Comparison of ENCODE assay signal across 8 cellular contexts in the genomic region with DNA sequence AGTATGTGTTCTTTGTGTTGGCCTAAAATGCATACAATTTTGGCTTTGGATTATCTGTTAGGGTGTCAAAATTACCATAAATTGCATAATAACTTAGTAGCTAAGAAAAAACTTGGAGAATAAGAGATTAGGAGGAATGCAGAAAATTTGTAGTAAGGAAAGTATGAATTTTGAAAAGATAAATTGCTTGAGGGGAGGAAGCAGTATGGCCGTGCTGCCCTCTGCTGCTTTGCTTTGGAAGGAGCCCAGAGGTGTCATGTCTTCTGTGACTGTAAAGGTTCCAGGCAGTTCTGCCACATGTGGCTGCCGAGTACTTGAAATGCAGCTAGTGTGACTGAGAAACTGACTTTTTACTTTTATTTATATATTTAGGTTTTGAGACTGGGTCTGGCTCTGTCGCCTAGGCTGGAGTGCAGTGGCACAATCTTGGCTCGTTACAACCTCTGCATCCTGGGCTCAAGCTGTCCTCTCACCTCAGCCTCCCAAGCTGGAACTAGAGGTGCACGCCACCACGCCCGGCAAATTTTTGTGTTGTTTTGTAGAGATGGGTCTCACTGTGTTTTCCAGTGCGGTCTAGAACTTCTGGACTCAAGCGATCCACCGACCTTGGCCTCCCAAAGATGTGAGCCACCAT. TPM values are rescaled to one million over a fixed set of nuclear protein-coding genes. Genes with fewer than 3 reads are reported as not detected.
A peak's percentile ranks its signal among the peaks of the same experiment; 100 is the strongest.
DNase-seq lines count a peak whose midpoint lies in the region; ATAC-seq and TF ChIP-seq lines count a peak whose summit lies in the region.

No MANE protein-coding gene starts in this region.

- H3K9me3 ChIP-seq in CD4-positive, alpha-beta memory T cell (ENCODE audit: control insufficient read depth in 1 of 2, low read length in 2 of 2): no peaks in the 10 kb centered on the region
- H3K9me3 ChIP-seq in HEK293 (ENCODE audit: control insufficient read depth, insufficient read depth, low read depth, low read length): no peaks in the 10 kb centered on the region
- no peaks in the 10 kb centered on the region for H3K9me3 ChIP-seq in prostate gland

- H3K4me1 Mint-ChIP-seq in CD4-positive, alpha-beta memory T cell: peaks cover 24 to 59% (median 35%) of the 10 kb centered on the region in 4 donors

- intact Hi-C loops in CD4-positive, alpha-beta memory T cell (cut with micrococcal nuclease): loop anchor here (1.0 to 5.0 kb wide), 8 partner anchors 36 to 814 kb away; partner anchors contain the start of gene GRAP2
- intact Hi-C loops in prostate gland (cut with DNase I): loop anchor here (5.0 to 10.0 kb wide), 4 partner anchors 71 to 813 kb away; partner anchors contain the start of genes RPS19BP1 and TNRC6B

- H3K4me3 Mint-ChIP-seq in CD4-positive, alpha-beta memory T cell: peak overlapping the region; percentile 92 to 99 (median 98)

- WGBS in prostate gland: 70% methylated on average over 10 of the region's 10 CpGs

- ATAC-seq in HG03045 (IDR thresholded peaks at IDR 0.05; ENCODE audit: unreplicated experiment): no peak

- TF ChIP-seq CTCF in HEK293 (tag by site-specific recombination; IDR thresholded peaks at IDR 0.05) (peak; percentile 75), prostate gland (IDR thresholded peaks at IDR 0.05) (peak; percentile 38 to 75 (median 70))

- H3K27ac Mint-ChIP-seq in CD4-positive, alpha-beta memory T cell: peak overlapping the region; percentile 92 to 99 (median 97)

- H3K4me3 ChIP-seq in CD4-positive, alpha-beta memory T cell (ENCODE audit: low read length in 2 of 2): peak overlapping the region in 1 of 2 donors; percentile 95
- no peak overlapping the region for H3K4me3 ChIP-seq in HEK293 (ENCODE audit: low read depth, low read length)
- H3K4me3 ChIP-seq in prostate gland: no peak overlapping the region

- H3K36me3 ChIP-seq in CD4-positive, alpha-beta memory T cell (ENCODE audit: insufficient read depth, low read length): peaks cover 38% of the 10 kb centered on the region
- peaks cover 40 to 49% of the 10 kb centered on the region in 2 experiments for H3K36me3 ChIP-seq in HEK293 (ENCODE audit: control insufficient read depth in 2 of 2, insufficient read depth in 1 of 2, low read length in 2 of 2)
- peaks cover 0 to 5% of the 10 kb centered on the region in 2 donors for H3K36me3 ChIP-seq in prostate gland

- peak overlapping the region; percentile 81 for H3K27ac ChIP-seq in CD4-positive, alpha-beta memory T cell (ENCODE audit: low read depth, low read length)
- no peak overlapping the region for H3K27ac ChIP-seq in HEK293 (ENCODE audit: extremely low read depth, low read depth, low read length)
- no peak overlapping the region for H3K27ac ChIP-seq in prostate gland

- TF ChIP-seq POLR2A in prostate gland (IDR thresholded peaks at IDR 0.05): no peak

- CTCF ChIA-PET in CD4-positive, alpha-beta memory T cell (lab: Charles Lee; ENCODE audit: partially characterized antibody): interaction anchor here (0.7 to 8.3 kb wide), 73 partner anchors 10 to 1029 kb away, joined by 3 to 123 read pairs (median 5); partner anchors contain the start of gene TNRC6B
- CTCF ChIA-PET in HEK293 (lab: Yijun Ruan, JAX): interaction anchor here (0.6 to 4.5 kb wide), 43 partner anchors 8 to 818 kb away, joined by 3 to 28 read pairs (median 4); partner anchors contain the start of gene TNRC6B

- no peaks in the 10 kb centered on the region for H3K27me3 ChIP-seq in CD4-positive, alpha-beta memory T cell (ENCODE audit: insufficient read depth, low read length)
- no peaks in the 10 kb centered on the region for H3K27me3 ChIP-seq in prostate gland (replicated peaks; ENCODE audit: insufficient read depth)

- peaks cover 0 to 4% (median 0%) of the 10 kb centered on the region in 8 donors for H3K9me3 Mint-ChIP-seq in CD4-positive, alpha-beta memory T cell

- H3K27me3 Mint-ChIP-seq in CD4-positive, alpha-beta memory T cell: no peaks in the 10 kb centered on the region

- H3K4me1 ChIP-seq in CD4-positive, alpha-beta memory T cell (ENCODE audit: insufficient read depth, low read length): peaks cover 46% of the 10 kb centered on the region
- H3K4me1 ChIP-seq in HEK293 (ENCODE audit: control insufficient read depth, insufficient read depth, low read length) (peaks cover 5% of the 10 kb centered on the region; the same call in 1 of the 2 replicates), prostate gland (replicated peaks) (peaks cover 4% of the 10 kb centered on the region)

- H3K36me3 Mint-ChIP-seq in CD4-positive, alpha-beta memory T cell: peaks cover 20 to 38% of the 10 kb centered on the region in 2 donors

- DNase-seq in CD4-positive, alpha-beta memory T cell: peak; percentile 68 to 78 (median 69)
- peak; percentile 62 for DNase-seq in RPMI8226
- peak in 3 of 4 experiments; percentile 26 to 57 (median 34) for DNase-seq in activated naive CD4-positive, alpha-beta T cell (lab: John Stamatoyannopoulos, UW)
- DNase-seq in globus pallidus (ENCODE audit: low spot score): peak; percentile 54
- DNase-seq in prostate gland (ENCODE audit: low spot score): peak; percentile 69
- DNase-seq in ureter (ENCODE audit: low spot score): no peak

- POLR2A ChIA-PET in CD4-positive, alpha-beta memory T cell (lab: Charles Lee; ENCODE audit: partially characterized antibody): interaction anchor here (0.6 to 5.1 kb wide), 30 partner anchors 12 to 828 kb away, joined by 3 to 144 read pairs (median 4); partner anchors contain the start of genes ATF4 and TNRC6B
- POLR2A ChIA-PET in HEK293 (lab: Yijun Ruan, JAX): interaction anchor here (1.1 to 1.7 kb wide), 2 partner anchors 288 to 304 kb away, joined by 4 read pairs; partner anchors contain the start of gene MRTFA

TF ChIP-seq in HEK293, 187 proteins besides CTCF, POLR2A, EP300 and RAD21:
- TF ChIP-seq ZXDB (tag by site-specific recombination; IDR thresholded peaks at IDR 0.05) (0 out of 2 replicates have a peak, but pooled peaks have one; percentile 14), SCRT2 (tag by site-specific recombination; IDR thresholded peaks at IDR 0.05) (0 out of 2 replicates have a peak, but pooled peaks have one; percentile 13), ZNF2 (tag by site-specific recombination; IDR thresholded peaks at IDR 0.05) (0 out of 2 replicates have a peak, but pooled peaks have one; percentile 35), ZNF16 (tag by site-specific recombination; IDR thresholded peaks at IDR 0.05; ENCODE audit: low read depth) (no peak), ZNF621 (tag by site-specific recombination; IDR thresholded peaks at IDR 0.05) (no peak), IKZF3 (tag by site-specific recombination; IDR thresholded peaks at IDR 0.05) (no peak), ZNF658 (tag by site-specific recombination; IDR thresholded peaks at IDR 0.05) (no peak), ZNF341 (tag by site-specific recombination; IDR thresholded peaks at IDR 0.05; ENCODE audit: low read depth) (no peak), ZBTB17 (tag by site-specific recombination; IDR thresholded peaks at IDR 0.05) (peak; percentile 47; the same call in 1 of the 2 replicates), ZNF707 (tag by site-specific recombination; IDR thresholded peaks at IDR 0.05) (no peak), ZNF654 (tag by site-specific recombination; IDR thresholded peaks at IDR 0.05; ENCODE audit: low read depth) (peak; percentile 94), SCRT1 (tag by site-specific recombination; IDR thresholded peaks at IDR 0.05; ENCODE audit: borderline replicate concordance) (no peak)

RNA-seq across cellular contexts. Expression of gene ADSL, which starts 1.8 kb away (rescaled TPM):
- total RNA-seq in CD4-positive, alpha-beta memory T cell: 10 to 100 TPM; 63.3 to 81.1 TPM
- polyA plus RNA-seq in CD4-positive, alpha-beta memory T cell: 100 to 1,000 TPM; 138 to 199 TPM
- total RNA-seq in prostate gland (10 to 100 TPM; 63.9 to 64.5 TPM), ureter (52.3 TPM)

RNA-seq across cellular contexts. Expression of gene SGSM3, which starts 22.3 kb away (rescaled TPM):
- 10 to 100 TPM; 87.5 to 90.0 TPM for total RNA-seq in CD4-positive, alpha-beta memory T cell
- 10 to 100 TPM; 30.5 to 58.2 TPM for polyA plus RNA-seq in CD4-positive, alpha-beta memory T cell
- 100 to 1,000 TPM; 148 to 155 TPM for total RNA-seq in prostate gland
- total RNA-seq in ureter: 80.2 TPM
